23 cellular contexts compared by ENCODE assay signal in the genomic region with DNA sequence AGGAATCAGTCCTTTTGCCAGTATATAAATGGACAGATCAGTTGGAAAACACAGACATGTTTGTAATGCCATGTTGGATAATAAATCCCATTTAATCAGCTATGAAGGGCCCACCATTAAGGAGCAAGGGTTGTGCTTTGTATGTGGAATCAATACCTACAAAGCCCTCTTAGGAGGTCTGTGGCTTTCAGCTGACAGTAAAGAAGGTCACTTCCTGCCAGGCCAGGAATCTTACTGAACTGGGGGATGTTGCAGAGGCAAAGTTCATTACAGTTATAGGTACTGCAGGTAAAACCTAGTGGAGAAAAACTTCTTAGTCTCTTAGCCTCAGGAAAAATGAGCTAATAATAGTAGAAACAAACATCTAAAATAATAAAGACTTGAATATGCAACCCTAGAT.
DNase-seq lines count a peak whose midpoint lies in the region; ATAC-seq, FAIRE-seq and TF ChIP-seq lines count a peak whose summit lies in the region.
"Had no signal": no experiment of that assay in that cellular context is flagged by ENCODE, and none has a peak within 500 bp of the region (broad histone marks: within the 10 kb centered on the region; RNA-seq: fewer than 3 reads in every experiment).

No MANE protein-coding gene starts in this region.

- TF ChIP-seq POLR2A in IMR-90 (IDR thresholded peaks at IDR 0.05; ENCODE audit: low read depth, low read length) = no peak
- TF ChIP-seq POLR2A in GM12878 (IDR thresholded peaks at IDR 0.05; ENCODE audit: low read depth, low read length) = no peak

- peaks cover 21 to 82% (median 42%) of the 10 kb centered on the region in 4 donors for H3K4me1 Mint-ChIP-seq in CD4-positive, CD25-positive, alpha-beta regulatory T cell
- H3K4me1 Mint-ChIP-seq in naive thymus-derived CD8-positive, alpha-beta T cell = peaks cover 6 to 23% (median 15%) of the 10 kb centered on the region in 4 donors

- no peaks in the 10 kb centered on the region for H3K9me3 ChIP-seq in CD4-positive, CD25-positive, alpha-beta regulatory T cell (ENCODE audit: control insufficient read depth in 2 of 2, low read length in 2 of 2)
- H3K9me3 ChIP-seq in IMR-90 (ENCODE audit: control insufficient read depth, insufficient read depth, low read length) (no peaks in the 10 kb centered on the region), GM12878 (replicated peaks; ENCODE audit: control insufficient read depth, insufficient read depth, low read length) (no peaks in the 10 kb centered on the region)
- H3K9me3 ChIP-seq: BLaER1, gastrocnemius medialis, Peyer's patch had no signal

- no peaks in the 10 kb centered on the region for H3K27me3 Mint-ChIP-seq in CD4-positive, CD25-positive, alpha-beta regulatory T cell
- H3K27me3 Mint-ChIP-seq in naive thymus-derived CD8-positive, alpha-beta T cell = no peaks in the 10 kb centered on the region
- H3K27me3 Mint-ChIP-seq: activated CD4-positive, alpha-beta memory T cell treated with anti-CD3 and anti-CD28 coated beads, Interleukin-2, amount 10 ng/mL, durations not matched to agents 7 days and 5 days had no signal

- 0 out of 2 replicates have a peak overlapping the region, but pooled peaks have one; percentile 24 for H3K4ac ChIP-seq in IMR-90 (ENCODE audit: low read depth, low read length)

- H3K4me2 ChIP-seq in IMR-90 (ENCODE audit: low read depth, low read length) (no peak overlapping the region), GM12878 (ENCODE audit: control insufficient read depth, insufficient read depth) (no peak overlapping the region)
- H3K4me2 ChIP-seq: BLaER1 had no signal

- H2AFZ ChIP-seq in IMR-90 (replicated peaks; ENCODE audit: low read length, poor library complexity) (no peak overlapping the region), GM12878 (ENCODE audit: control insufficient read depth, low read depth, low read length) (no peak overlapping the region)

- H2BK5ac ChIP-seq in IMR-90 (ENCODE audit: low read depth, low read length, poor library complexity, severe bottlenecking) = peak overlapping the region; percentile 50

- RAD21 ChIA-PET in GM12878 (lab: Charles Lee; ENCODE audit: unreplicated experiment) = interaction anchor here (1.1 to 1.9 kb wide), 4 partner anchors 40 to 427 kb away, joined by 4 to 10 read pairs (median 4); no protein-coding TSS in a partner anchor

- no peaks in the 10 kb centered on the region for H3K79me1 ChIP-seq in IMR-90 (ENCODE audit: low read depth in 1 of 2, low read length in 2 of 2)

- H4K91ac ChIP-seq in IMR-90 (ENCODE audit: insufficient read depth, low read depth, low read length) = no peak overlapping the region

- H3K79me2 ChIP-seq in GM12878 (ENCODE audit: control insufficient read depth, insufficient read depth, low read length) = no peaks in the 10 kb centered on the region

- TF ChIP-seq CTCF in IMR-90 (conservative IDR thresholded peaks at IDR 0.05; ENCODE audit: low read depth, low read length) = no peak
- no peak for TF ChIP-seq CTCF in GM12878 (IDR thresholded peaks at IDR 0.05 in 2 of 3, conservative IDR thresholded peaks at IDR 0.05 in 1 of 3; ENCODE audit: control insufficient read depth in 2 of 3, extremely low read depth in 1 of 3, insufficient read depth in 1 of 3, low read depth in 3 of 3, low read length in 3 of 3)

- H2BK120ac ChIP-seq in IMR-90 (ENCODE audit: low read depth, low read length) = peak overlapping the region; percentile 47; the same call in 1 of the 2 replicates

- no peaks in the 10 kb centered on the region for H4K20me1 ChIP-seq in IMR-90 (ENCODE audit: insufficient read depth, low read length)
- H4K20me1 ChIP-seq in GM12878 (ENCODE audit: control insufficient read depth, insufficient read depth) = no peaks in the 10 kb centered on the region
- H4K20me1 ChIP-seq: BLaER1 had no signal

- peak overlapping the region; percentile 73 to 95 (median 86) for H3K27ac Mint-ChIP-seq in CD4-positive, CD25-positive, alpha-beta regulatory T cell
- peak overlapping the region in 6 of 10 donors; percentile 25 to 51 (median 42) for H3K27ac Mint-ChIP-seq in naive thymus-derived CD8-positive, alpha-beta T cell
- H3K27ac Mint-ChIP-seq: activated CD4-positive, alpha-beta memory T cell treated with anti-CD3 and anti-CD28 coated beads, Interleukin-2, amount 10 ng/mL, durations not matched to agents 7 days and 5 days had no signal

- H3K27ac ChIP-seq in CD4-positive, CD25-positive, alpha-beta regulatory T cell (ENCODE audit: insufficient read depth, low read length, poor library complexity, severe bottlenecking) = peak overlapping the region; percentile 44
- H3K27ac ChIP-seq in IMR-90 (ENCODE audit: insufficient read depth, low read length) (no peak overlapping the region), GM12878 (ENCODE audit: control insufficient read depth, insufficient read depth) (no peak overlapping the region)
- H3K27ac ChIP-seq: BLaER1, gastrocnemius medialis, Peyer's patch had no signal

- H2AK9ac ChIP-seq in IMR-90 (replicated peaks; ENCODE audit: low read depth, low read length, poor library complexity) = no peak overlapping the region

- H3K9ac ChIP-seq in IMR-90 (ENCODE audit: low read depth, low read length) = no peak overlapping the region
- H3K9ac ChIP-seq in GM12878 (ENCODE audit: control insufficient read depth, insufficient read depth, low read length) = no peak overlapping the region
- H3K9ac ChIP-seq: BLaER1 had no signal

- peak overlapping the region; percentile 39 for H3K4me3 ChIP-seq in CD4-positive, CD25-positive, alpha-beta regulatory T cell (ENCODE audit: low read depth, low read length)
- H3K4me3 ChIP-seq in IMR-90 (ENCODE audit: insufficient read depth, low read depth, low read length) = no peak overlapping the region
- no peak overlapping the region for H3K4me3 ChIP-seq in GM12878
- H3K4me3 ChIP-seq: BLaER1, gastrocnemius medialis, lung, Peyer's patch had no signal

- peak overlapping the region in 1 of 2 experiments; percentile 40; a peak in 1 of 4 replicates for H4K8ac ChIP-seq in IMR-90 (ENCODE audit: low read depth in 2 of 2, low read length in 2 of 2)

- in situ Hi-C loops in IMR-90 (cut with MboI; ENCODE audit: low sequenced_read_pairs) (no loop called here), GM12878 (cut with MboI) (no loop called here)

- no peaks in the 10 kb centered on the region for H3K27me3 ChIP-seq in CD4-positive, CD25-positive, alpha-beta regulatory T cell (ENCODE audit: control insufficient read depth, insufficient read depth, low read length)
- H3K27me3 ChIP-seq in IMR-90 (ENCODE audit: control insufficient read depth, insufficient read depth, low read length) (no peaks in the 10 kb centered on the region), GM12878 (replicated peaks in 1 of 2; ENCODE audit: control insufficient read depth in 2 of 2, insufficient read depth in 2 of 2, low read length in 1 of 2) (no peaks in the 10 kb centered on the region)
- H3K27me3 ChIP-seq: BLaER1, gastrocnemius medialis, Peyer's patch had no signal

- TF ChIP-seq EP300 in GM12878 (IDR thresholded peaks at IDR 0.05; ENCODE audit: borderline replicate concordance in 1 of 2, control insufficient read depth in 1 of 2, low read depth in 2 of 2, low read length in 2 of 2) = no peak

- no peak for TF ChIP-seq RAD21 in IMR-90 (IDR thresholded peaks at IDR 0.05; ENCODE audit: low read length)
- no peak for TF ChIP-seq RAD21 in GM12878 (IDR thresholded peaks at IDR 0.05; ENCODE audit: insufficient read depth, low read depth, low read length)

- ATAC-seq in CD4-positive, CD25-positive, alpha-beta regulatory T cell (ENCODE audit: low read depth in 2 of 2) = peak; percentile 64 to 68
- ATAC-seq in IMR-90 (ENCODE audit: low read depth) = no peak
- peak; percentile 43 for ATAC-seq in GM12878
- peak in 1 of 2 donors; percentile 67 for ATAC-seq in naive thymus-derived CD8-positive, alpha-beta T cell
- no peak for ATAC-seq in GM19328 (IDR thresholded peaks at IDR 0.05; ENCODE audit: unreplicated experiment)
- ATAC-seq in GM21447 (IDR thresholded peaks at IDR 0.05; ENCODE audit: unreplicated experiment) = no peak
- ATAC-seq: gastrocnemius medialis had no signal

- H3K36me3 Mint-ChIP-seq in CD4-positive, CD25-positive, alpha-beta regulatory T cell = peaks cover 22% of the 10 kb centered on the region
- H3K36me3 Mint-ChIP-seq in naive thymus-derived CD8-positive, alpha-beta T cell = peaks cover 0 to 2% (median under 1%) of the 10 kb centered on the region in 3 donors

- peak overlapping the region in 2 of 4 donors; percentile 46 to 47 for H3K4me3 Mint-ChIP-seq in CD4-positive, CD25-positive, alpha-beta regulatory T cell
- H3K4me3 Mint-ChIP-seq in naive thymus-derived CD8-positive, alpha-beta T cell = peak overlapping the region in 1 of 10 donors; percentile 12
- H3K4me3 Mint-ChIP-seq: activated CD4-positive, alpha-beta memory T cell treated with anti-CD3 and anti-CD28 coated beads, Interleukin-2, amount 10 ng/mL, durations not matched to agents 7 days and 5 days had no signal

- BruUV-seq in IMR-90 (replicated peaks; lab: Mats Ljungman, UMichigan) (no TSS peak), GM12878 (replicated peaks; lab: Mats Ljungman, UMichigan) (no TSS peak)

- H2BK15ac ChIP-seq in IMR-90 (ENCODE audit: low read depth, low read length) = no peak overlapping the region

- no peak overlapping the region for H3K23ac ChIP-seq in IMR-90 (ENCODE audit: low read depth, low read length)

- H3K9me3 Mint-ChIP-seq in CD4-positive, CD25-positive, alpha-beta regulatory T cell = peaks cover 0 to 11% (median 1%) of the 10 kb centered on the region in 7 donors
- peaks cover 0 to 16% (median 2%) of the 10 kb centered on the region in 9 donors for H3K9me3 Mint-ChIP-seq in naive thymus-derived CD8-positive, alpha-beta T cell

- peak overlapping the region; percentile 75 for H2BK20ac ChIP-seq in IMR-90 (ENCODE audit: low read depth, low read length)

- peaks cover 14% of the 10 kb centered on the region for H3K4me1 ChIP-seq in CD4-positive, CD25-positive, alpha-beta regulatory T cell (ENCODE audit: control insufficient read depth, insufficient read depth, low read length, poor library complexity, severe bottlenecking)
- peaks cover 2% of the 10 kb centered on the region for H3K4me1 ChIP-seq in IMR-90 (ENCODE audit: control insufficient read depth, insufficient read depth, low read length)
- H3K4me1 ChIP-seq in GM12878 (ENCODE audit: control insufficient read depth, insufficient read depth, low read length) = no peaks in the 10 kb centered on the region
- H3K4me1 ChIP-seq: BLaER1, gastrocnemius medialis, Peyer's patch had no signal

- no peak overlapping the region for H3K56ac ChIP-seq in IMR-90 (ENCODE audit: extremely low read depth, insufficient read depth, low read length)

- peak overlapping the region; percentile 72; the same call in 1 of the 2 replicates for H3K18ac ChIP-seq in IMR-90 (ENCODE audit: low read depth, low read length)

- peak overlapping the region; percentile 63; the same call in 1 of the 2 replicates for H4K5ac ChIP-seq in IMR-90 (ENCODE audit: low read depth, low read length)

- SMC1A ChIA-PET in GM12878 (lab: Charles Lee; ENCODE audit: uncharacterized antibody, unreplicated experiment) = interaction anchor here (0.9 to 2.7 kb wide), 12 partner anchors 10 to 405 kb away, joined by 3 to 14 read pairs (median 4); no protein-coding TSS in a partner anchor

- CTCF ChIA-PET in IMR-90 (lab: Yijun Ruan, JAX) (no interaction called here), GM12878 (lab: Yijun Ruan, JAX) (interaction anchor here (1.2 to 2.5 kb wide), 3 partner anchors 18 to 505 kb away, joined by 3 to 11 read pairs (median 3); no protein-coding TSS in a partner anchor)

- POLR2A ChIA-PET in IMR-90 (lab: Charles Lee; ENCODE audit: unreplicated experiment) = no interaction called here
- POLR2A ChIA-PET in GM12878 (lab: Charles Lee) = no interaction called here
- POLR2A ChIA-PET in naive thymus-derived CD8-positive, alpha-beta T cell (lab: Charles Lee) = interaction anchor here (1.0 kb wide), 1 partner anchor 21 kb away, joined by 3 read pairs; no protein-coding TSS in a partner anchor

- no peaks in the 10 kb centered on the region for H3K9me1 ChIP-seq in IMR-90 (ENCODE audit: insufficient read depth, low read length)

- H3K36me3 ChIP-seq in CD4-positive, CD25-positive, alpha-beta regulatory T cell (ENCODE audit: control insufficient read depth, insufficient read depth, low read length) = no peaks in the 10 kb centered on the region
- no peaks in the 10 kb centered on the region for H3K36me3 ChIP-seq in IMR-90 (ENCODE audit: control insufficient read depth, insufficient read depth, low read length)
- H3K36me3 ChIP-seq in GM12878 (ENCODE audit: control insufficient read depth in 2 of 2, insufficient read depth in 2 of 2, low read length in 1 of 2) = no peaks in the 10 kb centered on the region
- H3K36me3 ChIP-seq: BLaER1, gastrocnemius medialis, Peyer's patch had no signal

- no peak for FAIRE-seq in GM12878 (lab: Jason Lieb, UNC)
- FAIRE-seq: kidney, small intestine, urothelium cell line had no signal

- H3K14ac ChIP-seq in IMR-90 (replicated peaks; ENCODE audit: low read depth, low read length) = peak overlapping the region; percentile 58; the same call in 1 of the 2 replicates

- DNase-seq in CD4-positive, CD25-positive, alpha-beta regulatory T cell = peak in 1 of 3 donors; percentile 55
- DNase-seq in IMR-90 (no peak), GM12878 (ENCODE audit: low read depth, low spot score) (no peak), NK-92 (lab: John Stamatoyannopoulos, UW; ENCODE audit: unreplicated experiment) (no peak), middle frontal gyrus (ENCODE audit: extremely low spot score, low spot score) (no peak)
- DNase-seq in naive thymus-derived CD8-positive, alpha-beta T cell = peak in 1 of 10 donors; percentile 10
- DNase-seq: activated CD4-positive, alpha-beta memory T cell treated with anti-CD3 and anti-CD28 coated beads, Interleukin-2, amount 10 ng/mL, durations not matched to agents 7 days and 5 days; activated CD4-positive, CD25-positive, alpha-beta regulatory T cell treated with anti-CD3 and anti-CD28 coated beads, Interleukin-2, amount 50 U/mL, for 72 hours; cortex of kidney; gastrocnemius medialis; hypothalamus; kidney; NCI-H1417; NCI-H510A; occipital lobe; Peyer's patch; SIG-M5; small intestine had no signal

- intact Hi-C loops in IMR-90 (cut with micrococcal nuclease) = no loop called here
- intact Hi-C loops in GM12878 (cut with micrococcal nuclease; ENCODE audit: unreplicated experiment) = no loop called here

- H2AK5ac ChIP-seq in IMR-90 (ENCODE audit: low read depth, low read length) = no peak overlapping the region

- dilution Hi-C loops in IMR-90 (cut with HindIII; ENCODE audit: low sequenced_read_pairs, unreplicated experiment) = no loop called here

Comparison
In these comparisons a context has a peak if more than half of its experiments do, and no peak if none do; other contexts are left out.
1. ATAC-seq: peak in CD4-positive, CD25-positive, alpha-beta regulatory T cell (2 of 2) and GM12878 (single experiment); none in IMR-90 (single experiment), GM19328 (single experiment) and GM21447 (single experiment).